In genomic region chr1:64471218-64471719, GRCh38 we compare ENCODE assay signal across 8 cellular contexts. TPM values are rescaled to one million over a fixed set of nuclear protein-coding genes. Genes with fewer than 3 reads are reported as not detected.
DNase-seq lines count a peak whose midpoint lies in the region; ATAC-seq and TF ChIP-seq lines count a peak whose summit lies in the region.

No MANE protein-coding gene starts in this region.

- no peaks in the 10 kb centered on the region for H3K79me1 ChIP-seq in trophoblast cell (ENCODE audit: low read length)

- no peak overlapping the region for H3K18ac ChIP-seq in trophoblast cell (ENCODE audit: low read length)

- no peak overlapping the region for H2BK120ac ChIP-seq in trophoblast cell (ENCODE audit: insufficient read depth, low read length, poor library complexity)

- peak overlapping the region; percentile 84 for H3K4me3 Mint-ChIP-seq in activated naive CD4-positive, alpha-beta T cell treated with anti-CD3 and anti-CD28 coated beads, Interleukin-2, amount 10 ng/mL, durations not matched to agents 7 days and 5 days

- H3K4me1 ChIP-seq in HUES48 (ENCODE audit: control insufficient read depth, insufficient read depth, low read length) (peaks cover 33% of the 10 kb centered on the region), heart right ventricle (peaks cover 0 to 53% (median 29%) of the 10 kb centered on the region in 9 donors), trophoblast cell (ENCODE audit: control insufficient read depth in 1 of 2, insufficient read depth in 2 of 2, low read length in 2 of 2) (peaks cover 6 to 14% of the 10 kb centered on the region in 2 experiments), Karpas-422 (ENCODE audit: low read length) (no peaks in the 10 kb centered on the region)

- intact Hi-C loops in heart right ventricle (cut with DNase I) = loop anchor here in 9 of 10 donors (5.0 to 10.0 kb wide), 14 partner anchors 41 to 354 kb away; no protein-coding TSS in a partner anchor

- H2AFZ ChIP-seq in trophoblast cell (ENCODE audit: insufficient read depth, low read length, poor library complexity) = peak overlapping the region; percentile 17
- no peak overlapping the region for H2AFZ ChIP-seq in Karpas-422 (ENCODE audit: low read length)

- CTCF ChIA-PET in activated naive CD4-positive, alpha-beta T cell treated with anti-CD3 and anti-CD28 coated beads, Interleukin-2, amount 10 ng/mL, durations not matched to agents 7 days and 5 days (lab: Charles Lee) = no interaction called here
- CTCF ChIA-PET in RWPE1 (lab: Yijun Ruan, JAX) = interaction anchor here (1.0 kb wide), 1 partner anchor 9 kb away, joined by 3 read pairs; no protein-coding TSS in a partner anchor

- H3K36me3 ChIP-seq in HUES48 (ENCODE audit: control insufficient read depth, insufficient read depth, low read length) (peaks cover 7% of the 10 kb centered on the region), heart right ventricle (no peaks in the 10 kb centered on the region), trophoblast cell (ENCODE audit: control insufficient read depth in 1 of 2, insufficient read depth in 2 of 2, low read length in 2 of 2) (no peaks in the 10 kb centered on the region), Karpas-422 (ENCODE audit: insufficient read depth, low read length) (no peaks in the 10 kb centered on the region)

- H4K20me1 ChIP-seq in Karpas-422 (ENCODE audit: insufficient read depth, low read depth, low read length) = no peaks in the 10 kb centered on the region

- no peak overlapping the region for H3K14ac ChIP-seq in trophoblast cell (ENCODE audit: low read length)

- peak overlapping the region; percentile 82 for H3K4me2 ChIP-seq in trophoblast cell (ENCODE audit: low read length)
- no peak overlapping the region for H3K4me2 ChIP-seq in Karpas-422 (ENCODE audit: low read depth, low read length, poor library complexity, severe bottlenecking)

- H3K79me2 ChIP-seq in trophoblast cell (ENCODE audit: control insufficient read depth, insufficient read depth, low read length, poor library complexity) (no peaks in the 10 kb centered on the region), Karpas-422 (ENCODE audit: low read length) (no peaks in the 10 kb centered on the region)

- H4K8ac ChIP-seq in trophoblast cell (ENCODE audit: low read depth, low read length) = no peak overlapping the region

- H3K4me3 ChIP-seq in HUES48 (ENCODE audit: low read depth, low read length) = peak overlapping the region; percentile 95
- peak overlapping the region; percentile 55 to 83 (median 75) for H3K4me3 ChIP-seq in heart right ventricle
- H3K4me3 ChIP-seq in trophoblast cell (ENCODE audit: low read depth, low read length) = peak overlapping the region; percentile 64
- H3K4me3 ChIP-seq in Karpas-422 (ENCODE audit: low read length) = no peak overlapping the region

- H3K27ac ChIP-seq in HUES48 (ENCODE audit: low read depth, low read length) (peak overlapping the region; percentile 95), heart right ventricle (peak overlapping the region in 8 of 10 donors; percentile 54 to 90 (median 84)), trophoblast cell (ENCODE audit: low read depth, low read length) (no peak overlapping the region), Karpas-422 (ENCODE audit: low read length) (no peak overlapping the region), RWPE1 (no peak overlapping the region)

- WGBS in heart right ventricle, 2 donors = 2 to 3% methylated on average over 35 of the region's 35 CpGs
- WGBS in trophoblast cell (ENCODE audit: extremely low coverage, insufficient coverage, insufficient read length) = no CpG with 5 or more reads among the region's 35 CpGs

- H4K91ac ChIP-seq in trophoblast cell (ENCODE audit: low read depth, low read length) = no peak overlapping the region

- peaks cover 2% of the 10 kb centered on the region for H3K36me3 Mint-ChIP-seq in activated naive CD4-positive, alpha-beta T cell treated with anti-CD3 and anti-CD28 coated beads, Interleukin-2, amount 10 ng/mL, durations not matched to agents 7 days and 5 days

- H3K9me3 Mint-ChIP-seq in activated naive CD4-positive, alpha-beta T cell treated with anti-CD3 and anti-CD28 coated beads, Interleukin-2, amount 10 ng/mL, durations not matched to agents 7 days and 5 days = no peaks in the 10 kb centered on the region

- TF ChIP-seq CTCF in heart right ventricle (IDR thresholded peaks at IDR 0.05) (no peak), RWPE1 (conservative IDR thresholded peaks at IDR 0.05; ENCODE audit: low read depth) (no peak)

- no peak overlapping the region for H3K23ac ChIP-seq in trophoblast cell (ENCODE audit: low read length)

- H3K27me3 ChIP-seq in HUES48 (ENCODE audit: control insufficient read depth, insufficient read depth, low read length) (peaks cover 23% of the 10 kb centered on the region), heart right ventricle (peaks cover 0 to 52% (median 4%) of the 10 kb centered on the region in 7 donors), trophoblast cell (ENCODE audit: insufficient read depth, low read length) (peaks cover 30% of the 10 kb centered on the region), Karpas-422 (ENCODE audit: low read length) (no peaks in the 10 kb centered on the region)

- H3K9me3 ChIP-seq in HUES48 (ENCODE audit: control insufficient read depth, insufficient read depth, low read length) = no peaks in the 10 kb centered on the region
- H3K9me3 ChIP-seq in heart right ventricle = no peaks in the 10 kb centered on the region
- no peaks in the 10 kb centered on the region for H3K9me3 ChIP-seq in trophoblast cell (ENCODE audit: insufficient read depth, low read depth, low read length)
- no peaks in the 10 kb centered on the region for H3K9me3 ChIP-seq in Karpas-422 (ENCODE audit: low read length)

- POLR2A ChIA-PET in RWPE1 (lab: Yijun Ruan, JAX; ENCODE audit: low non-redundant PET) = no interaction called here

- no peak overlapping the region for H2BK5ac ChIP-seq in trophoblast cell (ENCODE audit: low read depth, low read length, poor library complexity)

- ATAC-seq in heart right ventricle = peak; percentile 40 to 69 (median 60)
- ATAC-seq in GM18873 (IDR thresholded peaks at IDR 0.05; ENCODE audit: low FRiP score, unreplicated experiment) = no peak

- no peak overlapping the region for H4K12ac ChIP-seq in trophoblast cell (ENCODE audit: low read depth, low read length)

- H3K9ac ChIP-seq in HUES48 (ENCODE audit: low read depth, low read length) (peak overlapping the region; percentile 78), trophoblast cell (ENCODE audit: low read length) (no peak overlapping the region), Karpas-422 (ENCODE audit: low read length) (no peak overlapping the region)

- no peak overlapping the region for H2BK12ac ChIP-seq in trophoblast cell (ENCODE audit: low read length)

- H3K4me1 Mint-ChIP-seq in activated naive CD4-positive, alpha-beta T cell treated with anti-CD3 and anti-CD28 coated beads, Interleukin-2, amount 10 ng/mL, durations not matched to agents 7 days and 5 days = peaks cover 18% of the 10 kb centered on the region

- H3K27me3 Mint-ChIP-seq in activated naive CD4-positive, alpha-beta T cell treated with anti-CD3 and anti-CD28 coated beads, Interleukin-2, amount 10 ng/mL, durations not matched to agents 7 days and 5 days = peaks cover 55% of the 10 kb centered on the region

- H3K9me2 ChIP-seq in Karpas-422 (replicated peaks; ENCODE audit: insufficient read depth, low read length) = no peaks in the 10 kb centered on the region

- no peak overlapping the region for H2AK5ac ChIP-seq in trophoblast cell (ENCODE audit: low read length)

- DNase-seq in AG08396 (ENCODE audit: low spot score) (peak; percentile 64), heart right ventricle (peak; percentile 32 to 43), trophoblast cell (no peak), Karpas-422 (no peak), RWPE1 (ENCODE audit: low spot score) (no peak)
- DNase-seq in activated naive CD4-positive, alpha-beta T cell treated with anti-CD3 and anti-CD28 coated beads, Interleukin-2, amount 10 ng/mL, durations not matched to agents 7 days and 5 days = peak; percentile 26

- H3K27ac Mint-ChIP-seq in activated naive CD4-positive, alpha-beta T cell treated with anti-CD3 and anti-CD28 coated beads, Interleukin-2, amount 10 ng/mL, durations not matched to agents 7 days and 5 days = no peak overlapping the region

- no peak overlapping the region for H3K4ac ChIP-seq in trophoblast cell (ENCODE audit: low read depth, low read length)

RNA-seq across cellular contexts. Expression of gene CACHD1, which starts 1.3 kb away (rescaled TPM):
- total RNA-seq in heart right ventricle = 1 to 10 TPM; 2.1 to 4.2 (median 2.4) TPM
- 1 to 10 TPM in 1 of 2 donors, under 1 TPM in 1; 0.87 to 3.1 TPM for polyA plus RNA-seq in heart right ventricle
- polyA plus RNA-seq in trophoblast cell (2013) = 0.82 and 0.89 TPM in 2 replicates
- total RNA-seq in Karpas-422 (2014; rRNA removed; shearing (Covaris generic); ENCODE audit: low replicate concordance) = not detected in 2 replicates

Comparison
In these comparisons a context has a peak if more than half of its experiments do, and no peak if none do; other contexts are left out.
1. DNase-seq: peak in AG08396 (single experiment), activated naive CD4-positive, alpha-beta T cell treated with anti-CD3 and anti-CD28 coated beads, Interleukin-2, amount 10 ng/mL, durations not matched to agents 7 days and 5 days (single experiment) and heart right ventricle (2 of 2); none in trophoblast cell (0 of 2), Karpas-422 (single experiment) and RWPE1 (single experiment).
2. H3K27ac ChIP-seq: peak in HUES48 (single experiment) and heart right ventricle (8 of 10); none in trophoblast cell (single experiment), Karpas-422 (single experiment) and RWPE1 (single experiment).